Comparison of ENCODE assay signal across 1 cellular context in the genomic region with DNA sequence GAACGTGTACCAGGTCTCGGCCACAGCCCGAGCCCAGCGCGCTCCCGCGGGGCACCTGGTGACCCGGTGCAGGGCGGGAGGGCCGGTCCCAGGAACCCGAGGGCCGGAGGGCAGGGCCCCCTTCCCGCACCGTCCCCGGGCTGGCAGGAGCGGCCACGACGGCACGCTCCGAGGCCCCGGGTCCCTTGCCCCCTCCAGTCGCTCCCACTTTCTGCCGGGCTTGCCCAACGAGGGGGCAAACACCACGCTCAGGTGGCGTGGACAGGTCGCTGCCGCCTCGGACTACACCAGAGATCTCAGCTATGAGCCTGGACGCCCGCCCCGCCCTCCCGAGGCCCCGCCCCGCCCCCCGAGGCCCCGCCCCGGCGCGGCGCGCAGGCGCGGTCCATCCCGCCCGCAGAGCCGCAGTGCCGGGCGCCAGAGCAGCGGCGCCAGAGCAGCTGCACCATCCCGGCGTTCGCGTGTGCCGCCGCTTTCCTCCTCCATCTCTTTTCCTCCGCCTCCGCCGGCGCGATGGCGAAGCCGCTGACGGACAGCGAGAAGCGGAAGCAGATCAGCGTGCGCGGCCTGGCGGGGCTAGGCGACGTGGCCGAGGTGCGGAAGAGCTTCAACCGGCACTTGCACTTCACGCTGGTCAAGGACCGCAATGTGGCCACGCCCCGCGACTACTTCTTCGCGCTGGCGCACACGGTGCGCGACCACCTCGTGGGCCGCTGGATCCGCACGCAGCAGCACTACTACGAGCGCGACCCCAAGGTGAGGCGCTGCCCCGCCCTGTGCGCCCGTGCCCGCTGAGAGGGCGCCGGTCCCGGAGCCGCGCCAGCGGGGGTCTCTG.
A peak's percentile ranks its signal among the peaks of the same experiment; 100 is the strongest.
TF ChIP-seq lines count a peak whose summit lies in the region.

A gene (plus strand): TSS at position 420 of the 835 bp plus-strand sequence. CDS start 94 bp downstream, at position 514.

TF ChIP-seq in HepG2, 621 proteins besides CTCF, POLR2A, EP300 and RAD21 (continued from another document and continues in another):
- TF ChIP-seq, protein P1, sequence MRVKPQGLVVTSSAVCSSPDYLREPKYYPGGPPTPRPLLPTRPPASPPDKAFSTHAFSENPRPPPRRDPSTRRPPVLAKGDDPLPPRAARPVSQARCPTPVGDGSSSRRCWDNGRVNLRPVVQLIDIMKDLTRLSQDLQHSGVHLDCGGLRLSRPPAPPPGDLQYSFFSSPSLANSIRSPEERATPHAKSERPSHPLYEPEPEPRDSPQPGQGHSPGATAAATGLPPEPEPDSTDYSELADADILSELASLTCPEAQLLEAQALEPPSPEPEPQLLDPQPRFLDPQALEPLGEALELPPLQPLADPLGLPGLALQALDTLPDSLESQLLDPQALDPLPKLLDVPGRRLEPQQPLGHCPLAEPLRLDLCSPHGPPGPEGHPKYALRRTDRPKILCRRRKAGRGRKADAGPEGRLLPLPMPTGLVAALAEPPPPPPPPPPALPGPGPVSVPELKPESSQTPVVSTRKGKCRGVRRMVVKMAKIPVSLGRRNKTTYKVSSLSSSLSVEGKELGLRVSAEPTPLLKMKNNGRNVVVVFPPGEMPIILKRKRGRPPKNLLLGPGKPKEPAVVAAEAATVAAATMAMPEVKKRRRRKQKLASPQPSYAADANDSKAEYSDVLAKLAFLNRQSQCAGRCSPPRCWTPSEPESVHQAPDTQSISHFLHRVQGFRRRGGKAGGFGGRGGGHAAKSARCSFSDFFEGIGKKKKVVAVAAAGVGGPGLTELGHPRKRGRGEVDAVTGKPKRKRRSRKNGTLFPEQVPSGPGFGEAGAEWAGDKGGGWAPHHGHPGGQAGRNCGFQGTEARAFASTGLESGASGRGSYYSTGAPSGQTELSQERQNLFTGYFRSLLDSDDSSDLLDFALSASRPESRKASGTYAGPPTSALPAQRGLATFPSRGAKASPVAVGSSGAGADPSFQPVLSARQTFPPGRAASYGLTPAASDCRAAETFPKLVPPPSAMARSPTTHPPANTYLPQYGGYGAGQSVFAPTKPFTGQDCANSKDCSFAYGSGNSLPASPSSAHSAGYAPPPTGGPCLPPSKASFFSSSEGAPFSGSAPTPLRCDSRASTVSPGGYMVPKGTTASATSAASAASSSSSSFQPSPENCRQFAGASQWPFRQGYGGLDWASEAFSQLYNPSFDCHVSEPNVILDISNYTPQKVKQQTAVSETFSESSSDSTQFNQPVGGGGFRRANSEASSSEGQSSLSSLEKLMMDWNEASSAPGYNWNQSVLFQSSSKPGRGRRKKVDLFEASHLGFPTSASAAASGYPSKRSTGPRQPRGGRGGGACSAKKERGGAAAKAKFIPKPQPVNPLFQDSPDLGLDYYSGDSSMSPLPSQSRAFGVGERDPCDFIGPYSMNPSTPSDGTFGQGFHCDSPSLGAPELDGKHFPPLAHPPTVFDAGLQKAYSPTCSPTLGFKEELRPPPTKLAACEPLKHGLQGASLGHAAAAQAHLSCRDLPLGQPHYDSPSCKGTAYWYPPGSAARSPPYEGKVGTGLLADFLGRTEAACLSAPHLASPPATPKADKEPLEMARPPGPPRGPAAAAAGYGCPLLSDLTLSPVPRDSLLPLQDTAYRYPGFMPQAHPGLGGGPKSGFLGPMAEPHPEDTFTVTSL (CRISPR knock-in tag; IDR thresholded peaks at IDR 0.05; ENCODE audit: borderline replicate concordance): no peak
- TF ChIP-seq PLRG1 (conservative IDR thresholded peaks at IDR 0.05): no peak
- peak; percentile 67 for TF ChIP-seq ZNF629 (CRISPR knock-in tag; conservative IDR thresholded peaks at IDR 0.05)
- TF ChIP-seq ZNF678 (CRISPR knock-in tag; IDR thresholded peaks at IDR 0.05): no peak; the same call in 1 of the 2 replicates
- no peak; the same call in 1 of the 2 replicates for TF ChIP-seq ZNF605 (CRISPR knock-in tag; IDR thresholded peaks at IDR 0.05)
- no peak for TF ChIP-seq ZNF644 (CRISPR knock-in tag; IDR thresholded peaks at IDR 0.05; ENCODE audit: low read depth)
- TF ChIP-seq, protein P2, sequence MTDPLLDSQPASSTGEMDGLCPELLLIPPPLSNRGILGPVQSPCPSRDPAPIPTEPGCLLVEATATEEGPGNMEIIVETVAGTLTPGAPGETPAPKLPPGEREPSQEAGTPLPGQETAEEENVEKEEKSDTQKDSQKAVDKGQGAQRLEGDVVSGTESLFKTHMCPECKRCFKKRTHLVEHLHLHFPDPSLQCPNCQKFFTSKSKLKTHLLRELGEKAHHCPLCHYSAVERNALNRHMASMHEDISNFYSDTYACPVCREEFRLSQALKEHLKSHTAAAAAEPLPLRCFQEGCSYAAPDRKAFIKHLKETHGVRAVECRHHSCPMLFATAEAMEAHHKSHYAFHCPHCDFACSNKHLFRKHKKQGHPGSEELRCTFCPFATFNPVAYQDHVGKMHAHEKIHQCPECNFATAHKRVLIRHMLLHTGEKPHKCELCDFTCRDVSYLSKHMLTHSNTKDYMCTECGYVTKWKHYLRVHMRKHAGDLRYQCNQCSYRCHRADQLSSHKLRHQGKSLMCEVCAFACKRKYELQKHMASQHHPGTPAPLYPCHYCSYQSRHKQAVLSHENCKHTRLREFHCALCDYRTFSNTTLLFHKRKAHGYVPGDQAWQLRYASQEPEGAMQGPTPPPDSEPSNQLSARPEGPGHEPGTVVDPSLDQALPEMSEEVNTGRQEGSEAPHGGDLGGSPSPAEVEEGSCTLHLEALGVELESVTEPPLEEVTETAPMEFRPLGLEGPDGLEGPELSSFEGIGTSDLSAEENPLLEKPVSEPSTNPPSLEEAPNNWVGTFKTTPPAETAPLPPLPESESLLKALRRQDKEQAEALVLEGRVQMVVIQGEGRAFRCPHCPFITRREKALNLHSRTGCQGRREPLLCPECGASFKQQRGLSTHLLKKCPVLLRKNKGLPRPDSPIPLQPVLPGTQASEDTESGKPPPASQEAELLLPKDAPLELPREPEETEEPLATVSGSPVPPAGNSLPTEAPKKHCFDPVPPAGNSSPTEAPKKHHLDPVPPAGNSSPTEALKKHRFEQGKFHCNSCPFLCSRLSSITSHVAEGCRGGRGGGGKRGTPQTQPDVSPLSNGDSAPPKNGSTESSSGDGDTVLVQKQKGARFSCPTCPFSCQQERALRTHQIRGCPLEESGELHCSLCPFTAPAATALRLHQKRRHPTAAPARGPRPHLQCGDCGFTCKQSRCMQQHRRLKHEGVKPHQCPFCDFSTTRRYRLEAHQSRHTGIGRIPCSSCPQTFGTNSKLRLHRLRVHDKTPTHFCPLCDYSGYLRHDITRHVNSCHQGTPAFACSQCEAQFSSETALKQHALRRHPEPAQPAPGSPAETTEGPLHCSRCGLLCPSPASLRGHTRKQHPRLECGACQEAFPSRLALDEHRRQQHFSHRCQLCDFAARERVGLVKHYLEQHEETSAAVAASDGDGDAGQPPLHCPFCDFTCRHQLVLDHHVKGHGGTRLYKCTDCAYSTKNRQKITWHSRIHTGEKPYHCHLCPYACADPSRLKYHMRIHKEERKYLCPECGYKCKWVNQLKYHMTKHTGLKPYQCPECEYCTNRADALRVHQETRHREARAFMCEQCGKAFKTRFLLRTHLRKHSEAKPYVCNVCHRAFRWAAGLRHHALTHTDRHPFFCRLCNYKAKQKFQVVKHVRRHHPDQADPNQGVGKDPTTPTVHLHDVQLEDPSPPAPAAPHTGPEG (CRISPR knock-in tag; IDR thresholded peaks at IDR 0.05): peak; percentile 52
- TF ChIP-seq, protein P3, sequence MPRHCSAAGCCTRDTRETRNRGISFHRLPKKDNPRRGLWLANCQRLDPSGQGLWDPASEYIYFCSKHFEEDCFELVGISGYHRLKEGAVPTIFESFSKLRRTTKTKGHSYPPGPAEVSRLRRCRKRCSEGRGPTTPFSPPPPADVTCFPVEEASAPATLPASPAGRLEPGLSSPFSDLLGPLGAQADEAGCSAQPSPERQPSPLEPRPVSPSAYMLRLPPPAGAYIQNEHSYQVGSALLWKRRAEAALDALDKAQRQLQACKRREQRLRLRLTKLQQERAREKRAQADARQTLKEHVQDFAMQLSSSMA (CRISPR knock-in tag; IDR thresholded peaks at IDR 0.05): peak; percentile 81; the same call in 1 of the 2 replicates
- TF ChIP-seq EHMT2 (IDR thresholded peaks at IDR 0.05; ENCODE audit: borderline replicate concordance, low read depth, low read length): no peak
- TF ChIP-seq RBM39 (IDR thresholded peaks at IDR 0.05; ENCODE audit: low read depth, low read length, poor library complexity, severe bottlenecking): peak; percentile 62
- TF ChIP-seq ZSCAN31 (CRISPR knock-in tag; IDR thresholded peaks at IDR 0.05; ENCODE audit: low read depth): peak; percentile 90; the same call in 1 of the 2 replicates
- TF ChIP-seq, protein P4, sequence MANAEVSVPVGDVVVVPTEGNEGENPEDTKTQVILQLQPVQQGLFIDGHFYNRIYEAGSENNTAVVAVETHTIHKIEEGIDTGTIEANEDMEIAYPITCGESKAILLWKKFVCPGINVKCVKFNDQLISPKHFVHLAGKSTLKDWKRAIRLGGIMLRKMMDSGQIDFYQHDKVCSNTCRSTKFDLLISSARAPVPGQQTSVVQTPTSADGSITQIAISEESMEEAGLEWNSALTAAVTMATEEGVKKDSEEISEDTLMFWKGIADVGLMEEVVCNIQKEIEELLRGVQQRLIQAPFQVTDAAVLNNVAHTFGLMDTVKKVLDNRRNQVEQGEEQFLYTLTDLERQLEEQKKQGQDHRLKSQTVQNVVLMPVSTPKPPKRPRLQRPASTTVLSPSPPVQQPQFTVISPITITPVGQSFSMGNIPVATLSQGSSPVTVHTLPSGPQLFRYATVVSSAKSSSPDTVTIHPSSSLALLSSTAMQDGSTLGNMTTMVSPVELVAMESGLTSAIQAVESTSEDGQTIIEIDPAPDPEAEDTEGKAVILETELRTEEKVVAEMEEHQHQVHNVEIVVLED (CRISPR knock-in tag; IDR thresholded peaks at IDR 0.05; ENCODE audit: borderline replicate concordance): peak; percentile 89
- peak; percentile 91; the same call in 1 of the 2 replicates for TF ChIP-seq RNF2 (conservative IDR thresholded peaks at IDR 0.05; ENCODE audit: low read depth)
- TF ChIP-seq ZNF816 (CRISPR knock-in tag; IDR thresholded peaks at IDR 0.05; ENCODE audit: borderline replicate concordance): no peak; the same call in 1 of the 2 replicates
- no peak for TF ChIP-seq PAF1 (CRISPR knock-in tag; IDR thresholded peaks at IDR 0.05)
- no peak; the same call in 1 of the 2 replicates for TF ChIP-seq ZSCAN29 (CRISPR knock-in tag; conservative IDR thresholded peaks at IDR 0.05)
- peak; percentile 97 for TF ChIP-seq SPEN (CRISPR knock-in tag; IDR thresholded peaks at IDR 0.05; ENCODE audit: low read depth)
- TF ChIP-seq KDM3A (CRISPR knock-in tag; IDR thresholded peaks at IDR 0.05; ENCODE audit: low read depth): peak; percentile 95
- TF ChIP-seq PHF8 (CRISPR knock-in tag; IDR thresholded peaks at IDR 0.05): peak; percentile 99
- TF ChIP-seq ZNF282 (IDR thresholded peaks at IDR 0.05; ENCODE audit: partially characterized antibody): no peak
- peak; percentile 96 for TF ChIP-seq ZNF446 (CRISPR knock-in tag; IDR thresholded peaks at IDR 0.05)
- peak; percentile 53; the same call in 1 of the 2 replicates for TF ChIP-seq HMG20B (CRISPR knock-in tag; conservative IDR thresholded peaks at IDR 0.05)
- TF ChIP-seq CENPX (CRISPR knock-in tag; IDR thresholded peaks at IDR 0.05): no peak
- no peak for TF ChIP-seq ATRX (CRISPR knock-in tag; IDR thresholded peaks at IDR 0.05; ENCODE audit: borderline replicate concordance)
- no peak for TF ChIP-seq SYNCRIP (IDR thresholded peaks at IDR 0.05; ENCODE audit: insufficient read depth, low read depth, low read length)
- TF ChIP-seq, protein P5, sequence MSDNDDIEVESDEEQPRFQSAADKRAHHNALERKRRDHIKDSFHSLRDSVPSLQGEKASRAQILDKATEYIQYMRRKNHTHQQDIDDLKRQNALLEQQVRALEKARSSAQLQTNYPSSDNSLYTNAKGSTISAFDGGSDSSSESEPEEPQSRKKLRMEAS (IDR thresholded peaks at IDR 0.05): peak; percentile 93
- TF ChIP-seq TMF1 (CRISPR knock-in tag; IDR thresholded peaks at IDR 0.05; ENCODE audit: low read depth): peak; percentile 93
- TF ChIP-seq SIN3A (IDR thresholded peaks at IDR 0.05; ENCODE audit: borderline replicate concordance, low read depth, low read length): peak; percentile 90; the same call in 1 of the 2 replicates
- TF ChIP-seq TAF1 (CRISPR knock-in tag; IDR thresholded peaks at IDR 0.05): peak; percentile 99
- no peak for TF ChIP-seq MAFK (conservative IDR thresholded peaks at IDR 0.05 in 1 of 2, IDR thresholded peaks at IDR 0.05 in 1 of 2; ENCODE audit: low read length in 2 of 2)
- TF ChIP-seq DNMT3B (CRISPR knock-in tag; conservative IDR thresholded peaks at IDR 0.05): peak; percentile 98
- TF ChIP-seq, protein P6, sequence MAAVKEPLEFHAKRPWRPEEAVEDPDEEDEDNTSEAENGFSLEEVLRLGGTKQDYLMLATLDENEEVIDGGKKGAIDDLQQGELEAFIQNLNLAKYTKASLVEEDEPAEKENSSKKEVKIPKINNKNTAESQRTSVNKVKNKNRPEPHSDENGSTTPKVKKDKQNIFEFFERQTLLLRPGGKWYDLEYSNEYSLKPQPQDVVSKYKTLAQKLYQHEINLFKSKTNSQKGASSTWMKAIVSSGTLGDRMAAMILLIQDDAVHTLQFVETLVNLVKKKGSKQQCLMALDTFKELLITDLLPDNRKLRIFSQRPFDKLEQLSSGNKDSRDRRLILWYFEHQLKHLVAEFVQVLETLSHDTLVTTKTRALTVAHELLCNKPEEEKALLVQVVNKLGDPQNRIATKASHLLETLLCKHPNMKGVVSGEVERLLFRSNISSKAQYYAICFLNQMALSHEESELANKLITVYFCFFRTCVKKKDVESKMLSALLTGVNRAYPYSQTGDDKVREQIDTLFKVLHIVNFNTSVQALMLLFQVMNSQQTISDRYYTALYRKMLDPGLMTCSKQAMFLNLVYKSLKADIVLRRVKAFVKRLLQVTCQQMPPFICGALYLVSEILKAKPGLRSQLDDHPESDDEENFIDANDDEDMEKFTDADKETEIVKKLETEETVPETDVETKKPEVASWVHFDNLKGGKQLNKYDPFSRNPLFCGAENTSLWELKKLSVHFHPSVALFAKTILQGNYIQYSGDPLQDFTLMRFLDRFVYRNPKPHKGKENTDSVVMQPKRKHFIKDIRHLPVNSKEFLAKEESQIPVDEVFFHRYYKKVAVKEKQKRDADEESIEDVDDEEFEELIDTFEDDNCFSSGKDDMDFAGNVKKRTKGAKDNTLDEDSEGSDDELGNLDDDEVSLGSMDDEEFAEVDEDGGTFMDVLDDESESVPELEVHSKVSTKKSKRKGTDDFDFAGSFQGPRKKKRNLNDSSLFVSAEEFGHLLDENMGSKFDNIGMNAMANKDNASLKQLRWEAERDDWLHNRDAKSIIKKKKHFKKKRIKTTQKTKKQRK (IDR thresholded peaks at IDR 0.05; ENCODE audit: low read length): no peak
- TF ChIP-seq KLF16 (CRISPR knock-in tag; IDR thresholded peaks at IDR 0.05): peak; percentile 33 to 91; a peak in 3 of 4 replicates
- TF ChIP-seq ZNF883 (CRISPR knock-in tag; IDR thresholded peaks at IDR 0.05; ENCODE audit: not compliant biosample characterization): peak; percentile 90
